12 cellular contexts compared by ENCODE assay signal in the genomic region with DNA sequence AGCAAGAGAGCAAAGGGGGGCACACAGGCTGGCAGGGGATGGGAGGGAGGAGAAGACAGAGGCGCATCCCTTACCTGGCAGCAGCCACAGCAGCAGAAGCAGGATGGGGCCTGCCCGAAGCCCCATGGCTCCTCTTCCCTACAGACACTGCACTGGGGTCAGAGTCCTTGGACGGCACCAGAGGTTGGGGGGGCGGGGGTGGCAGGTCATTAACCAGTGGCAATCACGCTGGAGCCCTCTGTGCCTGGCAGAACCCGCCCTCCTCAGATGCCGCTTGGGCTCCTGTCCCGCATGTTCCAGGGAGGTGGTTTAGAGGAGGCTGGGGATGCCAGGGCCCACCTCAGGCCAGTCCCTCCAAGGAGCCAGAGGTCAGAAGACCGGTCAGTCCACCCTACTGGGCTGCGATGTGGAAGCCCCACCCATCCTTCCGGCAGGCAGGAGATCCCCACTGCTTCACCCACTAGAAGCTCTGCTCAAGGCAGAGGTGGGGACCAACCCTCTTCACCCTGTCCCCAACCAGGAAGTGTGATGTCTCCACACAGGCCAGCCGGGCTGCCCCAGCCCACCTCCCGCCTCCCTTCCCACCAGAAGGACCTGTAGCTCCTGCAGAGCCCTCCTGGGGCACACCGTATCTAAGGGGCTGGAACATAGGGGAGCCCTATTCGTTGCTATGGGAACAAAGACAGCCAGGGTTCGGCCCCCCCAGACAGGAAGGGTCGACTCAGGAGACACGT. TPM values are rescaled to one million over a fixed set of nuclear protein-coding genes. Genes with fewer than 3 reads are reported as not detected.
DNase-seq lines count a peak whose midpoint lies in the region; ATAC-seq, FAIRE-seq and TF ChIP-seq lines count a peak whose summit lies in the region.
"Had no signal": no experiment of that assay in that cellular context is flagged by ENCODE, and none has a peak within 500 bp of the region (broad histone marks: within the 10 kb centered on the region; RNA-seq: fewer than 3 reads in every experiment).

No MANE protein-coding gene starts in this region.

- POLR2A ChIA-PET in GM12878 (lab: Charles Lee), result no interaction called here

- no peak for DNase-seq in BE2C
- peak; percentile 22 for DNase-seq in GM12865 (ENCODE audit: low read depth)
- DNase-seq in GM12878 (ENCODE audit: low read depth, low spot score), result no peak
- no peak for DNase-seq in stimulated activated naive CD4-positive, alpha-beta T cell treated with Interleukin-2 at 50 U/mL for 16 hours (lab: John Stamatoyannopoulos, UW)
- DNase-seq in HuH-7.5 (ENCODE audit: low spot score), result no peak
- DNase-seq in NCI-H2107 (lab: John Stamatoyannopoulos, UW), result no peak

- H3K4me1 ChIP-seq in BE2C, result no peaks in the 10 kb centered on the region
- H3K4me1 ChIP-seq in GM12878 (ENCODE audit: control insufficient read depth, insufficient read depth, low read length), result peaks cover 9% of the 10 kb centered on the region; the same call in 1 of the 2 replicates
- peaks cover 4% of the 10 kb centered on the region for H3K4me1 ChIP-seq in parathyroid adenoma

- peak overlapping the region; percentile 83 for H2AFZ ChIP-seq in GM12878 (ENCODE audit: control insufficient read depth, low read depth, low read length)
- H2AFZ ChIP-seq in parathyroid adenoma, result peak overlapping the region; percentile 75

- FAIRE-seq in GM12878 (lab: Jason Lieb, UNC), result no peak
- FAIRE-seq: D721Med, GM12892 had no signal

- WGBS in GM12878 (ENCODE audit: insufficient coverage, insufficient replicate concordance, low lambda C conversion rate, missing lambda C conversion rate), result 70% methylated on average over 18 of the region's 18 CpGs

- H3K9ac ChIP-seq in GM12878 (ENCODE audit: control insufficient read depth, insufficient read depth, low read length) (peak overlapping the region; percentile 44), parathyroid adenoma (no peak overlapping the region)

- no peak for TF ChIP-seq CTCF in BE2C (IDR thresholded peaks at IDR 0.05; ENCODE audit: low read depth, low read length)
- no peak for TF ChIP-seq CTCF in GM12865 (IDR thresholded peaks at IDR 0.05; ENCODE audit: insufficient read depth, low read depth, low read length, missing control alignments)
- TF ChIP-seq CTCF in GM12878 (IDR thresholded peaks at IDR 0.05 in 2 of 3, conservative IDR thresholded peaks at IDR 0.05 in 1 of 3; ENCODE audit: control insufficient read depth in 2 of 3, extremely low read depth in 1 of 3, insufficient read depth in 1 of 3, low read depth in 3 of 3, low read length in 3 of 3), result no peak
- no peak for TF ChIP-seq CTCF in parathyroid adenoma (IDR thresholded peaks at IDR 0.05)

- no peaks in the 10 kb centered on the region for H4K20me1 ChIP-seq in GM12878 (ENCODE audit: control insufficient read depth, insufficient read depth)

- no peak for TF ChIP-seq RAD21 in GM12878 (IDR thresholded peaks at IDR 0.05; ENCODE audit: insufficient read depth, low read depth, low read length)

- RAD21 ChIA-PET in GM12878 (lab: Charles Lee; ENCODE audit: unreplicated experiment), result interaction anchor here (1.9 kb wide), 1 partner anchor 27 kb away, joined by 4 read pairs; no protein-coding TSS in a partner anchor

- ATAC-seq in GM12878, result no peak
- no peak for ATAC-seq in HG03354 (IDR thresholded peaks at IDR 0.05; ENCODE audit: poor library complexity, severe bottlenecking, unreplicated experiment)

- SMC1A ChIA-PET in GM12878 (lab: Charles Lee; ENCODE audit: uncharacterized antibody, unreplicated experiment), result no interaction called here

- H3K4me3 ChIP-seq in BE2C (ENCODE audit: low read depth, low read length) (peak overlapping the region; percentile 54), GM12865 (ENCODE audit: low read depth, low read length) (peak overlapping the region; percentile 42), GM12878 (peak overlapping the region; percentile 45; the same call in 1 of the 2 replicates), parathyroid adenoma (ENCODE audit: low read depth, low read length) (no peak overlapping the region)
- H3K4me3 ChIP-seq: ovary had no signal

- intact Hi-C loops in GM12878 (cut with micrococcal nuclease; ENCODE audit: unreplicated experiment), result no loop called here

- H3K27ac ChIP-seq in GM12878 (ENCODE audit: control insufficient read depth, insufficient read depth) (no peak overlapping the region), parathyroid adenoma (peak overlapping the region; percentile 7)
- H3K27ac ChIP-seq: ovary, vagina had no signal

- H3K9me3 ChIP-seq in BE2C, result peaks cover 3% of the 10 kb centered on the region; the same call in 1 of the 2 replicates
- peaks cover 3% of the 10 kb centered on the region; the same call in 1 of the 3 replicates for H3K9me3 ChIP-seq in GM12878 (replicated peaks; ENCODE audit: control insufficient read depth, insufficient read depth, low read length)
- H3K9me3 ChIP-seq in parathyroid adenoma (ENCODE audit: control insufficient read depth, low read length), result no peaks in the 10 kb centered on the region
- H3K9me3 ChIP-seq: vagina had no signal

- no peaks in the 10 kb centered on the region for H3K79me2 ChIP-seq in GM12878 (ENCODE audit: control insufficient read depth, insufficient read depth, low read length)
- H3K79me2 ChIP-seq in parathyroid adenoma, result no peaks in the 10 kb centered on the region

- H3K4me2 ChIP-seq in GM12878 (ENCODE audit: control insufficient read depth, insufficient read depth), result peak overlapping the region; percentile 84
- H3K4me2 ChIP-seq in parathyroid adenoma (ENCODE audit: low read length), result peak overlapping the region; percentile 13

- in situ Hi-C loops in GM12878 (cut with MboI), result no loop called here

- CTCF ChIA-PET in GM12878 (lab: Yijun Ruan, JAX), result no interaction called here

- no peak for TF ChIP-seq POLR2A in GM12878 (IDR thresholded peaks at IDR 0.05; ENCODE audit: low read depth, low read length)

- H3K27me3 ChIP-seq in BE2C, result no peaks in the 10 kb centered on the region
- no peaks in the 10 kb centered on the region for H3K27me3 ChIP-seq in GM12878 (replicated peaks in 1 of 2; ENCODE audit: control insufficient read depth in 2 of 2, insufficient read depth in 2 of 2, low read length in 1 of 2)
- H3K27me3 ChIP-seq in parathyroid adenoma (ENCODE audit: control insufficient read depth, insufficient read depth, low read length), result no peaks in the 10 kb centered on the region
- H3K27me3 ChIP-seq: ovary, vagina had no signal

- H3K36me3 ChIP-seq in BE2C, result no peaks in the 10 kb centered on the region
- no peaks in the 10 kb centered on the region for H3K36me3 ChIP-seq in GM12878 (ENCODE audit: control insufficient read depth in 2 of 2, insufficient read depth in 2 of 2, low read length in 1 of 2)
- H3K36me3 ChIP-seq in parathyroid adenoma (ENCODE audit: control insufficient read depth, insufficient read depth, low read length), result no peaks in the 10 kb centered on the region
- H3K36me3 ChIP-seq: ovary, vagina had no signal

- BruUV-seq in GM12878 (replicated peaks; lab: Mats Ljungman, UMichigan), result no TSS peak

- TF ChIP-seq EP300 in GM12878 (IDR thresholded peaks at IDR 0.05; ENCODE audit: borderline replicate concordance in 1 of 2, control insufficient read depth in 1 of 2, low read depth in 2 of 2, low read length in 2 of 2), result no peak

RNA-seq across cellular contexts. Expression of a gene that starts 11.7 kb away (rescaled TPM):
- polyA plus RNA-seq in BE2C (2012; ENCODE audit: insufficient read depth, insufficient read length, low read depth), result 0.63 TPM
- total RNA-seq in GM12878 (2013; cell fraction: nucleolus; rRNA removed), result 3.9 and 5.5 TPM in 2 replicates
- total RNA-seq in GM12878 (2014; rRNA removed) (6.8 and 10.0 TPM in 2 replicates), GM12878 (2014; rRNA removed; fragmentation: Illumina TruSeq; extraction: Trizol) (5.4 and 6.1 TPM in 2 replicates), GM12878 (2021) (5.4 and 7.5 TPM in 2 replicates)
- polyA plus RNA-seq in GM12878 (2011; ENCODE audit: low read depth), result 9.6 TPM
- polyA plus RNA-seq in GM12878 (2011; rRNA removed) (1.2 and 2.3 TPM in 2 replicates), GM12878 (2014; fragmentation: Illumina TruSeq; extraction: Trizol) (5.6 and 8.2 TPM in 2 replicates), GM12878 (2014; fragmentation: Nextera tagmentation; extraction: Ambion mirVana) (1 to 10 TPM in 1 of 2 experiments, under 1 TPM in 1; 1.00 to 3.7 TPM), GM12878 (2014; rRNA removed) (9.6 and 11.6 TPM in 2 replicates), GM12878 (2016; fragmentation: Nextera tagmentation; extraction: Ambion mirVana) (1 to 10 TPM; 8.2 to 8.6 TPM)
- polyA plus RNA-seq in GM12878 (2011; cell fraction: cytosol; rRNA removed), result 2.3 and 2.4 TPM in 2 replicates
- 0.56 and 2.3 TPM in 2 replicates for polyA plus RNA-seq in GM12878 (2011; cell fraction: nucleus; rRNA removed)
- 9.5 and 9.9 TPM in 2 replicates for polyA plus RNA-seq in GM12878 (2012)
- polyA minus RNA-seq in GM12878 (2011; rRNA and poly(A)+ RNA removed), result 0.52 and 1.3 TPM in 2 replicates
- not detected in 2 replicates for polyA minus RNA-seq in GM12878 (2011; cell fraction: cytosol; rRNA and poly(A)+ RNA removed)
- 0.60 and 0.77 TPM in 2 replicates for polyA minus RNA-seq in GM12878 (2011; cell fraction: nucleus; rRNA and poly(A)+ RNA removed)

RNA-seq across cellular contexts. Expression of a gene that starts 16.2 kb away (rescaled TPM):
- not detected for polyA plus RNA-seq in BE2C (2012; ENCODE audit: insufficient read depth, insufficient read length, low read depth)
- total RNA-seq in GM12878 (2013; cell fraction: nucleolus; rRNA removed), result not detected in 2 replicates
- not detected in 2 replicates for total RNA-seq in GM12878 (2014; rRNA removed)
- total RNA-seq in GM12878 (2014; rRNA removed; fragmentation: Illumina TruSeq; extraction: Trizol), result not detected in 2 replicates
- total RNA-seq in GM12878 (2021), result not detected in 2 replicates
- polyA plus RNA-seq in GM12878 (2011; ENCODE audit: low read depth), result not detected
- not detected in 2 replicates for polyA plus RNA-seq in GM12878 (2011; rRNA removed)
- not detected in 2 replicates for polyA plus RNA-seq in GM12878 (2011; cell fraction: cytosol; rRNA removed)
- polyA plus RNA-seq in GM12878 (2011; cell fraction: nucleus; rRNA removed), result not detected in 2 replicates
- not detected in 2 replicates for polyA plus RNA-seq in GM12878 (2012)
- not detected in 2 replicates for polyA plus RNA-seq in GM12878 (2014; fragmentation: Illumina TruSeq; extraction: Trizol)
- not detected for polyA plus RNA-seq in GM12878 (2014; fragmentation: Nextera tagmentation; extraction: Ambion mirVana)
- not detected in 2 replicates for polyA plus RNA-seq in GM12878 (2014; rRNA removed)
- polyA plus RNA-seq in GM12878 (2016; fragmentation: Nextera tagmentation; extraction: Ambion mirVana), result not detected
- polyA minus RNA-seq in GM12878 (2011; rRNA and poly(A)+ RNA removed), result not detected in 2 replicates
- not detected in 2 replicates for polyA minus RNA-seq in GM12878 (2011; cell fraction: cytosol; rRNA and poly(A)+ RNA removed)
- not detected in 2 replicates for polyA minus RNA-seq in GM12878 (2011; cell fraction: nucleus; rRNA and poly(A)+ RNA removed)

RNA-seq across cellular contexts. Expression of a gene that starts 24.7 kb away (rescaled TPM):
- not detected for polyA plus RNA-seq in BE2C (2012; ENCODE audit: insufficient read depth, insufficient read length, low read depth)
- not detected in 2 replicates for total RNA-seq in GM12878 (2013; cell fraction: nucleolus; rRNA removed)
- 34.3 and 40.1 TPM in 2 replicates for total RNA-seq in GM12878 (2014; rRNA removed)
- total RNA-seq in GM12878 (2014; rRNA removed; fragmentation: Illumina TruSeq; extraction: Trizol), result 23.3 and 23.6 TPM in 2 replicates
- total RNA-seq in GM12878 (2021), result 49.8 and 58.3 TPM in 2 replicates
- polyA plus RNA-seq in GM12878 (2011; ENCODE audit: low read depth), result 23.8 TPM
- not detected in 2 replicates for polyA plus RNA-seq in GM12878 (2011; rRNA removed)
- not detected in 2 replicates for polyA plus RNA-seq in GM12878 (2011; cell fraction: cytosol; rRNA removed)
- polyA plus RNA-seq in GM12878 (2011; cell fraction: nucleus; rRNA removed), result 0.15 TPM in 1 of 2 replicates, not detected in the other
- 38.3 and 40.9 TPM in 2 replicates for polyA plus RNA-seq in GM12878 (2012)
- polyA plus RNA-seq in GM12878 (2014; fragmentation: Illumina TruSeq; extraction: Trizol), result 27.2 and 34.7 TPM in 2 replicates
- 10 to 100 TPM in 1 of 2 experiments, 1 to 10 TPM in 1; 5.3 to 18.4 TPM for polyA plus RNA-seq in GM12878 (2014; fragmentation: Nextera tagmentation; extraction: Ambion mirVana)
- polyA plus RNA-seq in GM12878 (2014; rRNA removed), result 45.1 and 52.2 TPM in 2 replicates
- 10 to 100 TPM; 67.0 to 73.4 TPM for polyA plus RNA-seq in GM12878 (2016; fragmentation: Nextera tagmentation; extraction: Ambion mirVana)
- polyA minus RNA-seq in GM12878 (2011; rRNA and poly(A)+ RNA removed), result not detected in 2 replicates
- 1.2 and 4.2 TPM in 2 replicates for polyA minus RNA-seq in GM12878 (2011; cell fraction: cytosol; rRNA and poly(A)+ RNA removed)
- polyA minus RNA-seq in GM12878 (2011; cell fraction: nucleus; rRNA and poly(A)+ RNA removed), result 1.1 TPM in 1 of 2 replicates, not detected in the other
- total RNA-seq: vagina had no signal

RNA-seq across cellular contexts. Expression of a gene that starts 41.2 kb away (rescaled TPM):
- polyA plus RNA-seq in BE2C (2012; ENCODE audit: insufficient read depth, insufficient read length, low read depth), result 79.1 TPM
- total RNA-seq in GM12878 (2013; cell fraction: nucleolus; rRNA removed), result 10.5 and 11.0 TPM in 2 replicates
- total RNA-seq in GM12878 (2014; rRNA removed), result 39.9 and 43.1 TPM in 2 replicates
- 9.1 and 11.7 TPM in 2 replicates for total RNA-seq in GM12878 (2014; rRNA removed; fragmentation: Illumina TruSeq; extraction: Trizol)
- 23.8 and 25.3 TPM in 2 replicates for total RNA-seq in GM12878 (2021)
- polyA plus RNA-seq in GM12878 (2011; ENCODE audit: low read depth), result 4.3 TPM
- polyA plus RNA-seq in GM12878 (2011; rRNA removed), result 3.0 and 6.2 TPM in 2 replicates
- 11.6 and 18.8 TPM in 2 replicates for polyA plus RNA-seq in GM12878 (2011; cell fraction: cytosol; rRNA removed)
- polyA plus RNA-seq in GM12878 (2011; cell fraction: nucleus; rRNA removed), result 11.1 and 12.1 TPM in 2 replicates
- polyA plus RNA-seq in GM12878 (2012), result 14.4 and 14.6 TPM in 2 replicates
- 3.5 and 4.3 TPM in 2 replicates for polyA plus RNA-seq in GM12878 (2014; fragmentation: Illumina TruSeq; extraction: Trizol)
- polyA plus RNA-seq in GM12878 (2014; fragmentation: Nextera tagmentation; extraction: Ambion mirVana), result 1 to 10 TPM in 1 of 2 experiments, under 1 TPM in 1; 0.27 to 1.8 TPM
- polyA plus RNA-seq in GM12878 (2014; rRNA removed), result 29.2 and 51.0 TPM in 2 replicates
- polyA plus RNA-seq in GM12878 (2016; fragmentation: Nextera tagmentation; extraction: Ambion mirVana), result 10 to 100 TPM; 29.5 to 30.2 TPM
- polyA minus RNA-seq in GM12878 (2011; rRNA and poly(A)+ RNA removed), result 1.2 and 4.6 TPM in 2 replicates
- polyA minus RNA-seq in GM12878 (2011; cell fraction: cytosol; rRNA and poly(A)+ RNA removed), result 5.0 and 9.8 TPM in 2 replicates
- 2.4 and 3.5 TPM in 2 replicates for polyA minus RNA-seq in GM12878 (2011; cell fraction: nucleus; rRNA and poly(A)+ RNA removed)

RNA-seq across cellular contexts. Expression of a gene that starts 43.5 kb away (rescaled TPM):
- polyA plus RNA-seq in BE2C (2012; ENCODE audit: insufficient read depth, insufficient read length, low read depth), result not detected
- total RNA-seq in GM12878 (2013; cell fraction: nucleolus; rRNA removed), result not detected in 2 replicates
- not detected in 2 replicates for total RNA-seq in GM12878 (2014; rRNA removed)
- not detected in 2 replicates for total RNA-seq in GM12878 (2014; rRNA removed; fragmentation: Illumina TruSeq; extraction: Trizol)
- not detected in 2 replicates for total RNA-seq in GM12878 (2021)
- polyA plus RNA-seq in GM12878 (2011; ENCODE audit: low read depth), result not detected
- not detected in 2 replicates for polyA plus RNA-seq in GM12878 (2011; rRNA removed)
- polyA plus RNA-seq in GM12878 (2011; cell fraction: cytosol; rRNA removed), result not detected in 2 replicates
- polyA plus RNA-seq in GM12878 (2011; cell fraction: nucleus; rRNA removed), result not detected in 2 replicates
- polyA plus RNA-seq in GM12878 (2012), result not detected in 2 replicates
- polyA plus RNA-seq in GM12878 (2014; fragmentation: Illumina TruSeq; extraction: Trizol), result not detected in 2 replicates
- polyA plus RNA-seq in GM12878 (2014; fragmentation: Nextera tagmentation; extraction: Ambion mirVana), result not detected
- not detected in 2 replicates for polyA plus RNA-seq in GM12878 (2014; rRNA removed)
- polyA plus RNA-seq in GM12878 (2016; fragmentation: Nextera tagmentation; extraction: Ambion mirVana), result not detected
- polyA minus RNA-seq in GM12878 (2011; rRNA and poly(A)+ RNA removed), result not detected in 2 replicates
- not detected in 2 replicates for polyA minus RNA-seq in GM12878 (2011; cell fraction: cytosol; rRNA and poly(A)+ RNA removed)
- polyA minus RNA-seq in GM12878 (2011; cell fraction: nucleus; rRNA and poly(A)+ RNA removed), result not detected in 2 replicates
- total RNA-seq: vagina had no signal
- polyA plus RNA-seq: ovary had no signal
